Comparison of ENCODE assay signal across 9 cellular contexts in the genomic region with DNA sequence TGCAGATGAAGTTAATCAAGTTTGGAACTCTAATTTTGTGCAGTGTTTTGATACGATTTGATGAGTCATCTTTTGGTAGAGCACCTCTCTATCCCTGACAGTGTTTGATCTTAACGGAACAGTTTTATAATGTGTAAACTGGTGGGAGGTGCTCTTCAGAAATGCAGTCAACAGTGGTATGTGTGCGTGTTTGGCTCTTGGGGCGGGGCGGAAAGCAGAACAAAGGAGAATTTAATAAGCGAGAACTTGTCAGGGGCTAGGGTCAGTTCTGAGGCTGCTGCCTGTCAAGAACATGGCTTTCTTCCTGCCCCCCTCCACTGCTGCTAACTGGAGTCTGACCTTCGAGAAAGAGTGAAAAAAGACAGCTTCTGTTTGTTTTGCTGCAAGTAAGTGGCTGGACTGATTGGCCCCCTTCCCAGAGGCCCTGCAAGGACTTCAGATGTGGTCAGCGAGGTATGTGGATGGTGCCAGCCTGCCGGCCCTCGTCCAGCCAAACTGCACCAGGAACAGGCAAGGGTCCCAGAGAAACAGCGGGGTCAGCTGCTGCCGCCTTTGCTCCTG. TPM values are rescaled to one million over a fixed set of nuclear protein-coding genes. Genes with fewer than 3 reads are reported as not detected.
DNase-seq lines count a peak whose midpoint lies in the region; ATAC-seq and TF ChIP-seq lines count a peak whose summit lies in the region.
"Had no signal": no experiment of that assay in that cellular context is flagged by ENCODE, and none has a peak within 500 bp of the region (broad histone marks: within the 10 kb centered on the region; RNA-seq: fewer than 3 reads in every experiment).

No MANE protein-coding gene starts in this region.

- H3K36me3 ChIP-seq in mammary epithelial cell (ENCODE audit: insufficient read depth, low read length) (peaks cover 10% of the 10 kb centered on the region), left lung (peaks cover 0 to 15% of the 10 kb centered on the region in 2 donors)

- H3K36me3 Mint-ChIP-seq in WTC11 = peaks cover 23% of the 10 kb centered on the region

- H3K79me2 ChIP-seq in mammary epithelial cell (ENCODE audit: insufficient read depth, low read length) = peaks cover 6% of the 10 kb centered on the region

- peaks cover 13% of the 10 kb centered on the region; the same call in 1 of the 2 replicates for H3K4me1 Mint-ChIP-seq in WTC11

- H3K27ac Mint-ChIP-seq in WTC11 = peak overlapping the region; percentile 53

- H3K4me1 ChIP-seq in mammary epithelial cell (ENCODE audit: insufficient read depth, low read length) (peaks cover 9% of the 10 kb centered on the region), left lung (peaks cover 18 to 28% of the 10 kb centered on the region in 2 donors)

- ATAC-seq in WTC11 (no peak), left lung (peak; percentile 81), HG03565 (IDR thresholded peaks at IDR 0.05; ENCODE audit: unreplicated experiment) (no peak)

- H3K4me2 ChIP-seq in mammary epithelial cell (ENCODE audit: insufficient read depth, low read depth, low read length) = no peak overlapping the region

- H3K9me3 Mint-ChIP-seq in WTC11 = no peaks in the 10 kb centered on the region

- BruUV-seq in mammary epithelial cell (replicated peaks; lab: Mats Ljungman, UMichigan) = no TSS peak

- dilution Hi-C loops in mammary epithelial cell (cut with HindIII; ENCODE audit: low sequenced_read_pairs) = no loop called here

- in situ Hi-C loops in G401 (cut with HindIII; ENCODE audit: low sequenced_read_pairs) (no loop called here), mammary epithelial cell (cut with MboI; ENCODE audit: low sequenced_read_pairs in 2 of 2) (no loop called here)

- WGBS in mammary epithelial cell (ENCODE audit: low coverage, missing lambda C conversion rate) = 27% methylated on average over 12 of the region's 12 CpGs

- H3K27me3 ChIP-seq in mammary epithelial cell (ENCODE audit: insufficient read depth, low read length) (no peaks in the 10 kb centered on the region), left lung (no peaks in the 10 kb centered on the region)

- CTCF ChIA-PET in WTC11 (lab: Charles Lee) = interaction anchor here (0.9 to 1.5 kb wide), 2 partner anchors 20 to 54 kb away, joined by 4 to 6 read pairs; no protein-coding TSS in a partner anchor
- CTCF ChIA-PET in mammary epithelial cell (lab: Charles Lee; ENCODE audit: low non-redundant PET) = no interaction called here

- no peak overlapping the region for H3K4me3 Mint-ChIP-seq in WTC11

- no peaks in the 10 kb centered on the region for H4K20me1 ChIP-seq in mammary epithelial cell (ENCODE audit: insufficient read depth, low read length)

- H3K9ac ChIP-seq in mammary epithelial cell (ENCODE audit: insufficient read depth, low read length) = no peak overlapping the region

- H3K27ac ChIP-seq in mammary epithelial cell (ENCODE audit: insufficient read depth, low read depth, low read length) (no peak overlapping the region), left lung (peak overlapping the region; percentile 67 to 73)
- H3K27ac ChIP-seq: HL-60 had no signal

- intact Hi-C loops in mammary epithelial cell (cut with micrococcal nuclease) = no loop called here
- intact Hi-C loops in left lung (cut with DNase I) = no loop called here

- no peaks in the 10 kb centered on the region for H3K27me3 Mint-ChIP-seq in WTC11 (ENCODE audit: low read depth)

- peak; percentile 59 for DNase-seq in G401 (ENCODE audit: low spot score)
- DNase-seq in WTC11 (ENCODE audit: low spot score) = no peak
- DNase-seq in mammary epithelial cell = peak; percentile 33
- DNase-seq in left lung = peak; percentile 83 to 86
- DNase-seq in stimulated activated CD4-positive, alpha-beta T cell treated with anti-CD3 and anti-CD28 coated beads, Interleukin-2, amount 100 ng/mL, for 24 hours = peak; percentile 63 to 76
- no peak for DNase-seq in iPS-NIHi7 (ENCODE audit: extremely low spot score)
- DNase-seq in superior temporal gyrus (ENCODE audit: extremely low spot score) = no peak

- POLR2A ChIA-PET in WTC11 (lab: Charles Lee) = no interaction called here

- H3K4me3 ChIP-seq in mammary epithelial cell (replicated peaks in 1 of 3; ENCODE audit: insufficient read depth in 1 of 3, low read depth in 2 of 3, low read length in 3 of 3) (no peak overlapping the region), left lung (no peak overlapping the region)

- H2AFZ ChIP-seq in mammary epithelial cell (ENCODE audit: low read depth, low read length) = no peak overlapping the region

- TF ChIP-seq CTCF in WTC11 (IDR thresholded peaks at IDR 0.05) = no peak
- no peak for TF ChIP-seq CTCF in mammary epithelial cell (conservative IDR thresholded peaks at IDR 0.05 in 1 of 2, IDR thresholded peaks at IDR 0.05 in 1 of 2; ENCODE audit: extremely low read depth in 1 of 2, insufficient read depth in 1 of 2, low read depth in 1 of 2, low read length in 2 of 2)
- TF ChIP-seq CTCF in left lung (IDR thresholded peaks at IDR 0.05) = no peak

- H3K9me3 ChIP-seq in mammary epithelial cell (replicated peaks; ENCODE audit: insufficient read depth, low read length) (no peaks in the 10 kb centered on the region), left lung (no peaks in the 10 kb centered on the region)

TF ChIP-seq in WTC11, 78 proteins besides CTCF, POLR2A, EP300 and RAD21:
- TF ChIP-seq, protein P1, sequence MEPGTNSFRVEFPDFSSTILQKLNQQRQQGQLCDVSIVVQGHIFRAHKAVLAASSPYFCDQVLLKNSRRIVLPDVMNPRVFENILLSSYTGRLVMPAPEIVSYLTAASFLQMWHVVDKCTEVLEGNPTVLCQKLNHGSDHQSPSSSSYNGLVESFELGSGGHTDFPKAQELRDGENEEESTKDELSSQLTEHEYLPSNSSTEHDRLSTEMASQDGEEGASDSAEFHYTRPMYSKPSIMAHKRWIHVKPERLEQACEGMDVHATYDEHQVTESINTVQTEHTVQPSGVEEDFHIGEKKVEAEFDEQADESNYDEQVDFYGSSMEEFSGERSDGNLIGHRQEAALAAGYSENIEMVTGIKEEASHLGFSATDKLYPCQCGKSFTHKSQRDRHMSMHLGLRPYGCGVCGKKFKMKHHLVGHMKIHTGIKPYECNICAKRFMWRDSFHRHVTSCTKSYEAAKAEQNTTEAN (CRISPR knock-in tag; IDR thresholded peaks at IDR 0.05) = no peak
- 0 out of 2 replicates have a peak, but pooled peaks have one; percentile 17 for TF ChIP-seq GABPB1 (CRISPR knock-in tag; IDR thresholded peaks at IDR 0.05)

RNA-seq across cellular contexts. Expression of a gene that starts 40.8 kb away (rescaled TPM):
- total RNA-seq in G401 (2014; rRNA removed; shearing (Covaris generic)) = 38.6 and 66.3 TPM in 2 replicates
- total RNA-seq in WTC11 (2021) = 29.4 to 49.5 TPM (median 32.2 TPM) in 3 replicates
- total RNA-seq in mammary epithelial cell = 1 to 10 TPM; 7.0 to 8.1 TPM
- 1.4 TPM for polyA plus RNA-seq in mammary epithelial cell
- polyA minus RNA-seq in mammary epithelial cell = 1.2 TPM
- total RNA-seq in left lung = 10 to 100 TPM in 1 of 2 donors, 1 to 10 TPM in 1; 8.7 to 13.8 TPM

RNA-seq across cellular contexts. Expression of a gene that starts 59.6 kb away (rescaled TPM):
- total RNA-seq in G401 (2014; rRNA removed; shearing (Covaris generic)) = 603 and 649 TPM in 2 replicates
- 215 to 224 TPM (median 221 TPM) in 3 replicates for total RNA-seq in WTC11 (2021)
- total RNA-seq in mammary epithelial cell = 100 to 1,000 TPM in 1 of 2 donors, 10 to 100 TPM in 1; 62.0 to 106 TPM
- polyA plus RNA-seq in mammary epithelial cell = 107 TPM
- 52.1 TPM for polyA minus RNA-seq in mammary epithelial cell
- 10 to 100 TPM; 67.7 to 73.8 TPM for total RNA-seq in left lung

Comparison
In these comparisons a context has a peak if more than half of its experiments do, and no peak if none do; other contexts are left out.
1. DNase-seq: peak in G401 (single experiment), mammary epithelial cell (single experiment), left lung (2 of 2) and stimulated activated CD4-positive, alpha-beta T cell treated with anti-CD3 and anti-CD28 coated beads, Interleukin-2, amount 100 ng/mL, for 24 hours (2 of 2); none in WTC11 (single experiment), iPS-NIHi7 (single experiment) and superior temporal gyrus (single experiment).